In genomic region chr2:12970861-12971260, GRCh38 we compare ENCODE assay signal across 20 cellular contexts.
DNase-seq lines count a peak whose midpoint lies in the region; ATAC-seq, FAIRE-seq and TF ChIP-seq lines count a peak whose summit lies in the region.
"Had no signal": no experiment of that assay in that cellular context is flagged by ENCODE, and none has a peak within 500 bp of the region (broad histone marks: within the 10 kb centered on the region; RNA-seq: fewer than 3 reads in every experiment).

No MANE protein-coding gene starts in this region.

- H3K9ac ChIP-seq in PC-3 (ENCODE audit: low read length) (no peak overlapping the region), endothelial cell of umbilical vein (replicated peaks; ENCODE audit: extremely low read depth, insufficient read depth, low read length) (no peak overlapping the region)
- H3K9ac ChIP-seq: BLaER1 treated with 17β-estradiol and CSF1 and Interleukin-3, amounts not matched to agents 10 nM and 100 nM had no signal

- no peak for ATAC-seq in PC-3
- no peak for ATAC-seq in HG03442 (IDR thresholded peaks at IDR 0.05; ENCODE audit: unreplicated experiment)
- no peak for ATAC-seq in GM21717 (IDR thresholded peaks at IDR 0.05; ENCODE audit: unreplicated experiment)
- ATAC-seq: activated T-cell treated with anti-CD3 and anti-CD28 coated beads, Interleukin-2, amount 50 U/mL, for 72 hours; gastrocnemius medialis; stimulated activated naive CD8-positive, alpha-beta T cell treated with anti-CD3 and anti-CD28 coated beads, Interleukin-15, amount 100 ng/mL, for 72 hours had no signal

- DNase-seq in EH (ENCODE audit: low read depth): peak; percentile 87
- peak; percentile 62 for DNase-seq in PC-3
- DNase-seq in endothelial cell of umbilical vein (ENCODE audit: low read depth, low spot score): no peak
- peak; percentile 73 for DNase-seq in myocyte (ENCODE audit: low read depth)
- DNase-seq in retina: no peak
- DNase-seq in D341Med (ENCODE audit: low spot score): no peak
- DNase-seq: activated CD4-positive, alpha-beta T cell treated with anti-CD3 and anti-CD28 coated beads, Interleukin-2, amount 50 U/mL, for 4 hours; activated T-cell treated with anti-CD3 and anti-CD28 coated beads, Interleukin-2, amount 50 U/mL, for 72 hours; DMS79; gastrocnemius medialis; MV-4-11; nucleus accumbens; SIG-M5; stimulated activated naive CD8-positive, alpha-beta T cell treated with anti-CD3 and anti-CD28 coated beads, Interleukin-15, amount 100 ng/mL, for 72 hours had no signal

- dilution Hi-C loops in endothelial cell of umbilical vein (cut with MboI; ENCODE audit: extremely low pct_ligation_motif_present, low sequenced_read_pairs): no loop called here

- H3K4me3 ChIP-seq in PC-3 (ENCODE audit: low read length): no peak overlapping the region
- no peak overlapping the region for H3K4me3 ChIP-seq in endothelial cell of umbilical vein (replicated peaks in 1 of 3; ENCODE audit: insufficient read depth in 1 of 3, low read depth in 1 of 3, low read length in 3 of 3)
- H3K4me3 ChIP-seq: BLaER1 treated with 17β-estradiol and CSF1 and Interleukin-3, amounts not matched to agents 10 nM and 100 nM; gastrocnemius medialis; skin epidermis had no signal

- H3K4me2 ChIP-seq in PC-3 (ENCODE audit: low read length) (no peak overlapping the region), endothelial cell of umbilical vein (ENCODE audit: insufficient read depth, low read length) (no peak overlapping the region)
- H3K4me2 ChIP-seq: BLaER1 treated with 17β-estradiol and CSF1 and Interleukin-3, amounts not matched to agents 10 nM and 100 nM had no signal

- no peak for TF ChIP-seq POLR2A in endothelial cell of umbilical vein (IDR thresholded peaks at IDR 0.05; ENCODE audit: low read depth, low read length)

- no peaks in the 10 kb centered on the region for H3K79me2 ChIP-seq in PC-3 (ENCODE audit: low read length)
- H3K79me2 ChIP-seq in endothelial cell of umbilical vein (ENCODE audit: control insufficient read depth, insufficient read depth, low read length): no peaks in the 10 kb centered on the region

- H3K9me3 ChIP-seq in PC-3 (ENCODE audit: low read length): no peaks in the 10 kb centered on the region
- H3K9me3 ChIP-seq in endothelial cell of umbilical vein (replicated peaks; ENCODE audit: control insufficient read depth, insufficient read depth, low read length): no peaks in the 10 kb centered on the region
- H3K9me3 ChIP-seq: gastrocnemius medialis had no signal

- TF ChIP-seq CTCF in PC-3 (conservative IDR thresholded peaks at IDR 0.05; ENCODE audit: low read depth, low read length) (no peak), endothelial cell of umbilical vein (IDR thresholded peaks at IDR 0.05; ENCODE audit: extremely low read depth in 1 of 2, insufficient read depth in 1 of 2, low read depth in 1 of 2, low read length in 2 of 2) (no peak)

- BruUV-seq in PC-3 (replicated peaks; lab: Mats Ljungman, UMichigan): no TSS peak
- BruUV-seq in endothelial cell of umbilical vein (replicated peaks; lab: Mats Ljungman, UMichigan): no TSS peak

- no peak overlapping the region for H3K27ac ChIP-seq in PC-3 (ENCODE audit: low read length)
- H3K27ac ChIP-seq in endothelial cell of umbilical vein (ENCODE audit: insufficient read depth, low read depth, low read length): no peak overlapping the region
- H3K27ac ChIP-seq: BLaER1 treated with 17β-estradiol and CSF1 and Interleukin-3, amounts not matched to agents 10 nM and 100 nM; gastrocnemius medialis; skin epidermis had no signal

- H2AFZ ChIP-seq in PC-3 (ENCODE audit: low read length) (no peak overlapping the region), endothelial cell of umbilical vein (ENCODE audit: low read depth, low read length) (no peak overlapping the region)

- H3K4me1 ChIP-seq in PC-3 (ENCODE audit: insufficient read depth, low read length): peaks cover 12% of the 10 kb centered on the region
- H3K4me1 ChIP-seq in endothelial cell of umbilical vein (ENCODE audit: control insufficient read depth, extremely low read depth, insufficient read depth, low read length): peaks cover 7% of the 10 kb centered on the region
- H3K4me1 ChIP-seq: gastrocnemius medialis had no signal

- H3K9me2 ChIP-seq in PC-3 (replicated peaks; ENCODE audit: low read length): no peaks in the 10 kb centered on the region

- H3K9me1 ChIP-seq in endothelial cell of umbilical vein (replicated peaks; ENCODE audit: control insufficient read depth, extremely low read depth, insufficient read depth, low read length): no peaks in the 10 kb centered on the region

- CTCF ChIA-PET in PC-3 (lab: Charles Lee): no interaction called here
- CTCF ChIA-PET in endothelial cell of umbilical vein (lab: Charles Lee): interaction anchor here (1.0 to 1.6 kb wide), 4 partner anchors 19 to 40 kb away, joined by 3 to 4 read pairs (median 4); no protein-coding TSS in a partner anchor

- peak; percentile 54 for FAIRE-seq in endothelial cell of umbilical vein (lab: Jason Lieb, UNC)
- FAIRE-seq: GM12892, TTC549 had no signal

- no peaks in the 10 kb centered on the region for H3K36me3 ChIP-seq in PC-3 (ENCODE audit: low read depth, low read length)
- no peaks in the 10 kb centered on the region for H3K36me3 ChIP-seq in endothelial cell of umbilical vein (ENCODE audit: control insufficient read depth in 2 of 2, extremely low read depth in 1 of 2, insufficient read depth in 2 of 2, low read length in 2 of 2)
- H3K36me3 ChIP-seq: BLaER1 treated with 17β-estradiol and CSF1 and Interleukin-3, amounts not matched to agents 10 nM and 100 nM; gastrocnemius medialis had no signal

- POLR2A ChIA-PET in PC-3 (lab: Charles Lee; ENCODE audit: unreplicated experiment) (no interaction called here), endothelial cell of umbilical vein (lab: Charles Lee) (no interaction called here)

- no peaks in the 10 kb centered on the region for H4K20me1 ChIP-seq in PC-3 (ENCODE audit: low read length)
- H4K20me1 ChIP-seq in endothelial cell of umbilical vein (replicated peaks; ENCODE audit: control insufficient read depth, extremely low read depth, insufficient read depth, low read length): no peaks in the 10 kb centered on the region
- H4K20me1 ChIP-seq: BLaER1 treated with 17β-estradiol and CSF1 and Interleukin-3, amounts not matched to agents 10 nM and 100 nM had no signal

- H3F3A ChIP-seq in PC-3 (ENCODE audit: low read length, unreplicated experiment): no peaks in the 10 kb centered on the region

- H3K27me3 ChIP-seq in PC-3 (ENCODE audit: low read length) (no peaks in the 10 kb centered on the region), endothelial cell of umbilical vein (ENCODE audit: control insufficient read depth in 2 of 2, insufficient read depth in 2 of 2, low read length in 2 of 2) (no peaks in the 10 kb centered on the region)
- H3K27me3 ChIP-seq: BLaER1 treated with 17β-estradiol and CSF1 and Interleukin-3, amounts not matched to agents 10 nM and 100 nM; gastrocnemius medialis had no signal

- intact Hi-C loops in PC-3 (cut with micrococcal nuclease) (no loop called here), endothelial cell of umbilical vein (cut with micrococcal nuclease) (no loop called here)

TF ChIP-seq in endothelial cell of umbilical vein, 7 proteins besides CTCF, POLR2A, EP300 and RAD21:
- TF ChIP-seq MAX (IDR thresholded peaks at IDR 0.05; ENCODE audit: insufficient read depth, insufficient read length) (no peak), FOS (IDR thresholded peaks at IDR 0.05; ENCODE audit: borderline replicate concordance, insufficient read depth, low read length) (peak; percentile 33)

Comparison
In these comparisons a context has a peak if more than half of its experiments do, and no peak if none do; other contexts are left out.
1. DNase-seq: peak in EH (single experiment), PC-3 (single experiment) and myocyte (single experiment); none in endothelial cell of umbilical vein (single experiment), retina (single experiment) and D341Med (single experiment).